1 cellular context compared by ENCODE assay signal in genomic region chr15:42215854-42216829, GRCh38.
TF ChIP-seq lines count a peak whose summit lies in the region.

No MANE protein-coding gene starts in this region.

TF ChIP-seq in GM23338, 12 proteins besides CTCF, POLR2A, EP300 and RAD21:
- TF ChIP-seq ZNF331 (CRISPR knock-in tag; IDR thresholded peaks at IDR 0.05; ENCODE audit: low read depth), result no peak
- no peak for TF ChIP-seq ZNF114 (CRISPR knock-in tag; IDR thresholded peaks at IDR 0.05)
- no peak for TF ChIP-seq POLR2AphosphoS5 (IDR thresholded peaks at IDR 0.05; ENCODE audit: low read depth)
